ENCODE assay signal across 15 cellular contexts in genomic region chr5:132951858-132952257, GRCh38. TPM values are rescaled to one million over a fixed set of nuclear protein-coding genes. Genes with fewer than 3 reads are reported as not detected.
DNase-seq lines count a peak whose midpoint lies in the region; ATAC-seq, FAIRE-seq and TF ChIP-seq lines count a peak whose summit lies in the region.
"Had no signal": no experiment of that assay in that cellular context is flagged by ENCODE, and none has a peak within 500 bp of the region (broad histone marks: within the 10 kb centered on the region; RNA-seq: fewer than 3 reads in every experiment).

No MANE protein-coding gene starts in this region.

- H3K9me3 Mint-ChIP-seq in activated CD4-positive, alpha-beta T cell treated with anti-CD3 and anti-CD28 coated beads for 36 hours (ENCODE audit: low read depth): no peaks in the 10 kb centered on the region
- H3K9me3 Mint-ChIP-seq in activated CD4-positive, alpha-beta T cell treated with anti-CD3 and anti-CD28 coated beads, Interleukin-2, amount 10 ng/mL, durations not matched to agents 24 days and 14 days: no peaks in the 10 kb centered on the region
- H3K9me3 Mint-ChIP-seq in HFFc6: no peaks in the 10 kb centered on the region
- H3K9me3 Mint-ChIP-seq in stimulated activated naive B cell treated with anti-CD40 and anti-IgM and Interleukin-4, amounts not matched to agents 10 μg/mL and 1 μg/mL and 100 μg/mL, for 72 hours: no peaks in the 10 kb centered on the region
- H3K9me3 Mint-ChIP-seq: CD8-positive, alpha-beta memory T cell; GM23338 had no signal

- no peak overlapping the region for H2AFZ ChIP-seq in GM12878 (ENCODE audit: control insufficient read depth, low read depth, low read length)
- H2AFZ ChIP-seq: GM23338 had no signal

- no TSS peak for BruUV-seq in GM12878 (replicated peaks; lab: Mats Ljungman, UMichigan)

- H3K4me1 Mint-ChIP-seq in activated CD4-positive, alpha-beta T cell treated with anti-CD3 and anti-CD28 coated beads for 36 hours: peaks cover 45% of the 10 kb centered on the region
- peaks cover 22% of the 10 kb centered on the region for H3K4me1 Mint-ChIP-seq in activated CD4-positive, alpha-beta T cell treated with anti-CD3 and anti-CD28 coated beads, Interleukin-2, amount 10 ng/mL, durations not matched to agents 24 days and 14 days
- H3K4me1 Mint-ChIP-seq in HFFc6 (ENCODE audit: low read depth): peaks cover 42% of the 10 kb centered on the region
- peaks cover 36 to 58% of the 10 kb centered on the region in 2 donors for H3K4me1 Mint-ChIP-seq in stimulated activated naive B cell treated with anti-CD40 and anti-IgM and Interleukin-4, amounts not matched to agents 10 μg/mL and 1 μg/mL and 100 μg/mL, for 72 hours

- no peak overlapping the region for H3K4me3 ChIP-seq in GM12878
- H3K4me3 ChIP-seq: BLaER1, GM23338 had no signal

- peak; percentile 64 for ATAC-seq in activated CD4-positive, alpha-beta T cell treated with anti-CD3 and anti-CD28 coated beads for 36 hours
- ATAC-seq in GM12878: peak; percentile 39
- ATAC-seq in stimulated activated naive B cell treated with anti-CD40 and anti-IgM and Interleukin-4, amounts not matched to agents 10 μg/mL and 1 μg/mL and 100 μg/mL, for 72 hours (replicated peaks): peak; percentile 45 to 53
- ATAC-seq in activated CD4-positive, CD25-positive, alpha-beta regulatory T cell treated with anti-CD3 and anti-CD28 coated beads, Interleukin-2, amount 50 U/mL, for 24 hours: no peak
- ATAC-seq: GM23338 had no signal

- TF ChIP-seq EP300 in GM12878 (IDR thresholded peaks at IDR 0.05; ENCODE audit: borderline replicate concordance in 1 of 2, control insufficient read depth in 1 of 2, low read depth in 2 of 2, low read length in 2 of 2): no peak

- no peak overlapping the region for H3K27ac Mint-ChIP-seq in activated CD4-positive, alpha-beta T cell treated with anti-CD3 and anti-CD28 coated beads for 36 hours
- no peak overlapping the region for H3K27ac Mint-ChIP-seq in activated CD4-positive, alpha-beta T cell treated with anti-CD3 and anti-CD28 coated beads, Interleukin-2, amount 10 ng/mL, durations not matched to agents 24 days and 14 days
- 0 out of 2 replicates have a peak overlapping the region, but pooled peaks have one; percentile 0 for H3K27ac Mint-ChIP-seq in HFFc6
- no peak overlapping the region for H3K27ac Mint-ChIP-seq in stimulated activated naive B cell treated with anti-CD40 and anti-IgM and Interleukin-4, amounts not matched to agents 10 μg/mL and 1 μg/mL and 100 μg/mL, for 72 hours

- TF ChIP-seq RAD21 in GM12878 (IDR thresholded peaks at IDR 0.05; ENCODE audit: insufficient read depth, low read depth, low read length): no peak

- in situ Hi-C loops in GM12878 (cut with MboI): no loop called here

- intact Hi-C loops in activated CD4-positive, alpha-beta T cell treated with anti-CD3 and anti-CD28 coated beads for 36 hours (cut with DNase I, micrococcal nuclease): no loop called here
- intact Hi-C loops in activated CD4-positive, alpha-beta T cell treated with anti-CD3 and anti-CD28 coated beads, Interleukin-2, amount 10 ng/mL, durations not matched to agents 24 days and 14 days (cut with micrococcal nuclease): no loop called here
- intact Hi-C loops in GM12878 (cut with micrococcal nuclease; ENCODE audit: unreplicated experiment): no loop called here

- no peak overlapping the region for H3K4me3 Mint-ChIP-seq in activated CD4-positive, alpha-beta T cell treated with anti-CD3 and anti-CD28 coated beads for 36 hours
- no peak overlapping the region for H3K4me3 Mint-ChIP-seq in activated CD4-positive, alpha-beta T cell treated with anti-CD3 and anti-CD28 coated beads, Interleukin-2, amount 10 ng/mL, durations not matched to agents 24 days and 14 days
- no peak overlapping the region; the same call in 1 of the 2 replicates for H3K4me3 Mint-ChIP-seq in HFFc6
- no peak overlapping the region for H3K4me3 Mint-ChIP-seq in stimulated activated naive B cell treated with anti-CD40 and anti-IgM and Interleukin-4, amounts not matched to agents 10 μg/mL and 1 μg/mL and 100 μg/mL, for 72 hours
- H3K4me3 Mint-ChIP-seq: GM23338 had no signal

- SMC1A ChIA-PET in GM12878 (lab: Charles Lee; ENCODE audit: uncharacterized antibody, unreplicated experiment): no interaction called here

- no peak for DNase-seq in activated CD4-positive, alpha-beta T cell treated with anti-CD3 and anti-CD28 coated beads for 36 hours
- DNase-seq in activated CD4-positive, alpha-beta T cell treated with anti-CD3 and anti-CD28 coated beads, Interleukin-2, amount 10 ng/mL, durations not matched to agents 24 days and 14 days: no peak
- DNase-seq in HFFc6: no peak
- DNase-seq in GM12878 (ENCODE audit: low read depth, low spot score): no peak
- no peak for DNase-seq in stimulated activated naive B cell treated with anti-CD40 and anti-IgM and Interleukin-4, amounts not matched to agents 10 μg/mL and 1 μg/mL and 100 μg/mL, for 72 hours
- DNase-seq in COLO668 (lab: John Stamatoyannopoulos, UW; ENCODE audit: unreplicated experiment): no peak
- DNase-seq: 8988T; AML-193; CD8-positive, alpha-beta memory T cell; DMS53; GF-D8; H7 had no signal

- H3K4me1 ChIP-seq in GM12878 (ENCODE audit: control insufficient read depth, insufficient read depth, low read length): no peaks in the 10 kb centered on the region

- POLR2A ChIA-PET in activated CD4-positive, alpha-beta T cell treated with anti-CD3 and anti-CD28 coated beads for 36 hours (lab: Charles Lee): interaction anchor here (0.7 to 0.9 kb wide), 2 partner anchors 10 to 290 kb away, joined by 3 to 4 read pairs; no protein-coding TSS in a partner anchor
- POLR2A ChIA-PET in GM12878 (lab: Charles Lee): interaction anchor here (1.1 kb wide), 1 partner anchor 11 kb away, joined by 9 read pairs; the partner anchor contains the start of gene AFF4

- H3K9ac ChIP-seq in GM12878 (ENCODE audit: control insufficient read depth, insufficient read depth, low read length): no peak overlapping the region
- H3K9ac ChIP-seq: BLaER1 had no signal

- H3K4me2 ChIP-seq in GM12878 (ENCODE audit: control insufficient read depth, insufficient read depth): no peak overlapping the region
- H3K4me2 ChIP-seq: BLaER1, GM23338 had no signal

- FAIRE-seq in GM12878 (lab: Jason Lieb, UNC): no peak

- no peak for TF ChIP-seq CTCF in HFFc6 (IDR thresholded peaks at IDR 0.05)
- no peak for TF ChIP-seq CTCF in GM12878 (IDR thresholded peaks at IDR 0.05 in 2 of 3, conservative IDR thresholded peaks at IDR 0.05 in 1 of 3; ENCODE audit: control insufficient read depth in 2 of 3, extremely low read depth in 1 of 3, insufficient read depth in 1 of 3, low read depth in 3 of 3, low read length in 3 of 3)

- H4K20me1 ChIP-seq in GM12878 (ENCODE audit: control insufficient read depth, insufficient read depth): peaks cover 4% of the 10 kb centered on the region; the same call in 1 of the 2 replicates

- RAD21 ChIA-PET in GM12878 (lab: Charles Lee; ENCODE audit: unreplicated experiment): no interaction called here

- H3K36me3 Mint-ChIP-seq in activated CD4-positive, alpha-beta T cell treated with anti-CD3 and anti-CD28 coated beads for 36 hours (ENCODE audit: low read depth): peaks cover 30% of the 10 kb centered on the region
- peaks cover 23% of the 10 kb centered on the region for H3K36me3 Mint-ChIP-seq in activated CD4-positive, alpha-beta T cell treated with anti-CD3 and anti-CD28 coated beads, Interleukin-2, amount 10 ng/mL, durations not matched to agents 24 days and 14 days (ENCODE audit: low read depth)
- peaks cover 43% of the 10 kb centered on the region for H3K36me3 Mint-ChIP-seq in HFFc6 (ENCODE audit: low read depth)
- peaks cover 22 to 37% of the 10 kb centered on the region in 2 donors for H3K36me3 Mint-ChIP-seq in stimulated activated naive B cell treated with anti-CD40 and anti-IgM and Interleukin-4, amounts not matched to agents 10 μg/mL and 1 μg/mL and 100 μg/mL, for 72 hours

- H3K79me2 ChIP-seq in GM12878 (ENCODE audit: control insufficient read depth, insufficient read depth, low read length): peaks cover 48% of the 10 kb centered on the region

- CTCF ChIA-PET in activated CD4-positive, alpha-beta T cell treated with anti-CD3 and anti-CD28 coated beads for 36 hours (lab: Charles Lee): interaction anchor here (1.2 kb wide), 1 partner anchor 9 kb away, joined by 3 read pairs; no protein-coding TSS in a partner anchor
- CTCF ChIA-PET in GM12878 (lab: Yijun Ruan, JAX): interaction anchor here (1.3 kb wide), 1 partner anchor 85 kb away, joined by 3 read pairs; the partner anchor contains the start of genes GDF9 and UQCRQ

- H3K9me3 ChIP-seq in GM12878 (replicated peaks; ENCODE audit: control insufficient read depth, insufficient read depth, low read length): no peaks in the 10 kb centered on the region; the same call in 2 of the 3 replicates

- no peak for TF ChIP-seq POLR2A in GM12878 (IDR thresholded peaks at IDR 0.05; ENCODE audit: low read depth, low read length)

- H3K27me3 ChIP-seq in GM12878 (replicated peaks in 1 of 2; ENCODE audit: control insufficient read depth in 2 of 2, insufficient read depth in 2 of 2, low read length in 1 of 2): no peaks in the 10 kb centered on the region
- H3K27me3 ChIP-seq: BLaER1 had no signal

- peaks cover 4 to 9% of the 10 kb centered on the region in 2 experiments; a peak in 2 of 4 replicates for H3K36me3 ChIP-seq in GM12878 (ENCODE audit: control insufficient read depth in 2 of 2, insufficient read depth in 2 of 2, low read length in 1 of 2)

- no peaks in the 10 kb centered on the region for H3K27me3 Mint-ChIP-seq in activated CD4-positive, alpha-beta T cell treated with anti-CD3 and anti-CD28 coated beads for 36 hours
- H3K27me3 Mint-ChIP-seq in activated CD4-positive, alpha-beta T cell treated with anti-CD3 and anti-CD28 coated beads, Interleukin-2, amount 10 ng/mL, durations not matched to agents 24 days and 14 days: no peaks in the 10 kb centered on the region
- no peaks in the 10 kb centered on the region; the same call in 1 of the 2 replicates for H3K27me3 Mint-ChIP-seq in HFFc6 (ENCODE audit: insufficient read depth)
- no peaks in the 10 kb centered on the region for H3K27me3 Mint-ChIP-seq in stimulated activated naive B cell treated with anti-CD40 and anti-IgM and Interleukin-4, amounts not matched to agents 10 μg/mL and 1 μg/mL and 100 μg/mL, for 72 hours
- H3K27me3 Mint-ChIP-seq: CD8-positive, alpha-beta memory T cell had no signal

- 92% methylated on average over 2 of the region's 2 CpGs for WGBS in GM12878 (ENCODE audit: insufficient coverage, insufficient replicate concordance, low lambda C conversion rate, missing lambda C conversion rate)

- H3K27ac ChIP-seq in GM12878 (ENCODE audit: control insufficient read depth, insufficient read depth): no peak overlapping the region
- H3K27ac ChIP-seq: BLaER1 had no signal

RNA-seq across cellular contexts. Expression of gene AFF4, which starts 11.6 kb away (rescaled TPM):
- 10 to 100 TPM; 20.9 to 29.3 TPM for total RNA-seq in activated CD4-positive, alpha-beta T cell treated with anti-CD3 and anti-CD28 coated beads for 36 hours
- total RNA-seq in activated CD4-positive, alpha-beta T cell treated with anti-CD3 and anti-CD28 coated beads, Interleukin-2, amount 10 ng/mL, durations not matched to agents 24 days and 14 days: 32.3 and 32.7 TPM in 2 replicates
- total RNA-seq in HFFc6 (2021; fragmentation: NEBNext Ultra II Directional; extraction: Animal tissue kit (Norgen Biotek cat#: 25700)): 10 to 100 TPM; 81.1 to 92.5 (median 87.6) TPM
- total RNA-seq in GM12878 (2013; cell fraction: nucleolus; rRNA removed): 92.5 and 96.6 TPM in 2 replicates
- 7.5 and 7.9 TPM in 2 replicates for total RNA-seq in GM12878 (2014; rRNA removed)
- 15.4 and 17.3 TPM in 2 replicates for total RNA-seq in GM12878 (2014; rRNA removed; fragmentation: Illumina TruSeq; extraction: Trizol)
- 15.5 and 19.2 TPM in 2 replicates for total RNA-seq in GM12878 (2021)
- polyA plus RNA-seq in GM12878 (2011; ENCODE audit: low read depth): 10.1 TPM
- 20.2 and 25.7 TPM in 2 replicates for polyA plus RNA-seq in GM12878 (2011; rRNA removed)
- polyA plus RNA-seq in GM12878 (2011; cell fraction: cytosol; rRNA removed): 11.2 and 13.8 TPM in 2 replicates
- polyA plus RNA-seq in GM12878 (2011; cell fraction: nucleus; rRNA removed): 22.7 and 28.4 TPM in 2 replicates
- polyA plus RNA-seq in GM12878 (2012): 9.9 and 11.5 TPM in 2 replicates
- 17.0 and 17.4 TPM in 2 replicates for polyA plus RNA-seq in GM12878 (2014; fragmentation: Illumina TruSeq; extraction: Trizol)
- 1 to 10 TPM; 1.1 to 1.8 TPM for polyA plus RNA-seq in GM12878 (2014; fragmentation: Nextera tagmentation; extraction: Ambion mirVana)
- 7.4 and 8.0 TPM in 2 replicates for polyA plus RNA-seq in GM12878 (2014; rRNA removed)
- polyA plus RNA-seq in GM12878 (2016; fragmentation: Nextera tagmentation; extraction: Ambion mirVana): 10 to 100 TPM; 10.2 to 10.6 TPM
- 32.6 and 45.3 TPM in 2 replicates for polyA minus RNA-seq in GM12878 (2011; rRNA and poly(A)+ RNA removed)
- polyA minus RNA-seq in GM12878 (2011; cell fraction: cytosol; rRNA and poly(A)+ RNA removed): 17.9 and 19.1 TPM in 2 replicates
- 22.4 and 33.0 TPM in 2 replicates for polyA minus RNA-seq in GM12878 (2011; cell fraction: nucleus; rRNA and poly(A)+ RNA removed)

Comparison
In these comparisons a context has a peak if more than half of its experiments do, and no peak if none do; other contexts are left out.
1. ATAC-seq: peak in activated CD4-positive, alpha-beta T cell treated with anti-CD3 and anti-CD28 coated beads for 36 hours (single experiment), GM12878 (single experiment) and stimulated activated naive B cell treated with anti-CD40 and anti-IgM and Interleukin-4, amounts not matched to agents 10 μg/mL and 1 μg/mL and 100 μg/mL, for 72 hours (2 of 2); none in activated CD4-positive, CD25-positive, alpha-beta regulatory T cell treated with anti-CD3 and anti-CD28 coated beads, Interleukin-2, amount 50 U/mL, for 24 hours (0 of 2).